In genomic region chr4:675980-676870, GRCh38 we compare ENCODE assay signal across 10 cellular contexts. TPM values are rescaled to one million over a fixed set of nuclear protein-coding genes. Genes with fewer than 3 reads are reported as not detected.
A peak's percentile ranks its signal among the peaks of the same experiment; 100 is the strongest.
DNase-seq lines count a peak whose midpoint lies in the region; ATAC-seq and TF ChIP-seq lines count a peak whose summit lies in the region.
"Had no signal": no experiment of that assay in that cellular context is flagged by ENCODE, and none has a peak within 500 bp of the region (broad histone marks: within the 10 kb centered on the region; RNA-seq: fewer than 3 reads in every experiment).

No MANE protein-coding gene starts in this region.

- peak overlapping the region; percentile 84 for H3K4me3 Mint-ChIP-seq in activated naive CD4-positive, alpha-beta T cell treated with anti-CD3 and anti-CD28 coated beads for 36 hours
- H3K4me3 Mint-ChIP-seq in activated T-helper 1 cell treated with anti-CD3 and anti-CD28 coated beads, Interleukin-12 subunit alpha, Interleukin-12 subunit beta, Interleukin-2, Interleukin-4 antibody, amounts not matched to agents 30 ng/mL and 10 ng/mL and 1 ng/mL, durations not matched to agents 14 hours and 24 hours and 36 hours: peak overlapping the region; percentile 88

- H3K36me3 ChIP-seq in spleen: peaks cover 0 to 20% (median 17%) of the 10 kb centered on the region in 6 donors

- no peaks in the 10 kb centered on the region for H3K27me3 ChIP-seq in spleen (replicated peaks in 1 of 7)

- no peak for TF ChIP-seq POLR2A in spleen (IDR thresholded peaks at IDR 0.05)

- peak overlapping the region in 1 of 8 donors; percentile 85 for H3K4me3 ChIP-seq in spleen

- CTCF ChIA-PET in activated naive CD4-positive, alpha-beta T cell treated with anti-CD3 and anti-CD28 coated beads for 36 hours (lab: Charles Lee): interaction anchor here (1.9 to 2.5 kb wide), 2 partner anchors 8 to 22 kb away, joined by 6 to 9 read pairs; no protein-coding TSS in a partner anchor

- no peak overlapping the region for H3K27ac Mint-ChIP-seq in activated naive CD4-positive, alpha-beta T cell treated with anti-CD3 and anti-CD28 coated beads for 36 hours
- H3K27ac Mint-ChIP-seq in activated T-helper 1 cell treated with anti-CD3 and anti-CD28 coated beads, Interleukin-12 subunit alpha, Interleukin-12 subunit beta, Interleukin-2, Interleukin-4 antibody, amounts not matched to agents 30 ng/mL and 10 ng/mL and 1 ng/mL, durations not matched to agents 14 hours and 24 hours and 36 hours: peak overlapping the region; percentile 23

- H3K4me1 ChIP-seq in spleen: peaks cover 24 to 60% (median 50%) of the 10 kb centered on the region in 6 donors

- WGBS in spleen, 5 donors: 63 to 79% (median 68%) methylated on average over 10 to 19 of the region's 19 CpGs

- peaks cover 14% of the 10 kb centered on the region for H3K36me3 Mint-ChIP-seq in activated naive CD4-positive, alpha-beta T cell treated with anti-CD3 and anti-CD28 coated beads for 36 hours (ENCODE audit: low read depth)
- H3K36me3 Mint-ChIP-seq in activated T-helper 1 cell treated with anti-CD3 and anti-CD28 coated beads, Interleukin-12 subunit alpha, Interleukin-12 subunit beta, Interleukin-2, Interleukin-4 antibody, amounts not matched to agents 30 ng/mL and 10 ng/mL and 1 ng/mL, durations not matched to agents 14 hours and 24 hours and 36 hours (ENCODE audit: low read depth): peaks cover 10% of the 10 kb centered on the region

- no peak for TF ChIP-seq CTCF in spleen (IDR thresholded peaks at IDR 0.05 in 8 of 11, conservative IDR thresholded peaks at IDR 0.05 in 3 of 11)

- H3K4me1 Mint-ChIP-seq in activated naive CD4-positive, alpha-beta T cell treated with anti-CD3 and anti-CD28 coated beads for 36 hours (ENCODE audit: low read depth): peaks cover 18% of the 10 kb centered on the region
- peaks cover 7% of the 10 kb centered on the region for H3K4me1 Mint-ChIP-seq in activated T-helper 1 cell treated with anti-CD3 and anti-CD28 coated beads, Interleukin-12 subunit alpha, Interleukin-12 subunit beta, Interleukin-2, Interleukin-4 antibody, amounts not matched to agents 30 ng/mL and 10 ng/mL and 1 ng/mL, durations not matched to agents 14 hours and 24 hours and 36 hours (ENCODE audit: low read depth)

- peak overlapping the region in 3 of 8 donors; percentile 21 to 98 (median 96) for H3K27ac ChIP-seq in spleen

- no peak for DNase-seq in activated naive CD4-positive, alpha-beta T cell treated with anti-CD3 and anti-CD28 coated beads for 36 hours
- DNase-seq in activated naive CD4-positive, alpha-beta T cell treated with anti-CD3 and anti-CD28 coated beads, Interleukin-2, amount 50 U/mL, for 16 hours: no peak
- no peak for DNase-seq in activated T-helper 1 cell treated with anti-CD3 and anti-CD28 coated beads, Interleukin-12 subunit alpha, Interleukin-12 subunit beta, Interleukin-2, Interleukin-4 antibody, amounts not matched to agents 30 ng/mL and 10 ng/mL and 1 ng/mL, durations not matched to agents 14 hours and 24 hours and 36 hours (ENCODE audit: low spot score)
- DNase-seq in spleen (peak; percentile 80), NCI-H1436 (lab: John Stamatoyannopoulos, UW) (no peak), DMS53 treated with DMSO at 0.1 percent for 48 hours (lab: John Stamatoyannopoulos, UW; ENCODE audit: unreplicated experiment) (no peak)
- no peak for DNase-seq in stimulated activated CD4-positive, alpha-beta T cell treated with anti-CD3 and anti-CD28 coated beads, Interleukin-12 subunit alpha, Interleukin-12 subunit beta, amount 100 ng/mL, for 4 hours
- DNase-seq: islet precursor cell had no signal

- H3K9me3 ChIP-seq in spleen: no peaks in the 10 kb centered on the region

- peak; percentile 28 for ATAC-seq in HG02759 (IDR thresholded peaks at IDR 0.05; ENCODE audit: unreplicated experiment)

- intact Hi-C loops in activated naive CD4-positive, alpha-beta T cell treated with anti-CD3 and anti-CD28 coated beads for 36 hours (cut with micrococcal nuclease): loop anchor here (2.0 to 10.0 kb wide), 2 partner anchors 341 to 433 kb away; partner anchors contain the start of gene ZNF141
- intact Hi-C loops in activated T-helper 1 cell treated with anti-CD3 and anti-CD28 coated beads, Interleukin-12 subunit alpha, Interleukin-12 subunit beta, Interleukin-2, Interleukin-4 antibody, amounts not matched to agents 30 ng/mL and 10 ng/mL and 1 ng/mL, durations not matched to agents 14 hours and 24 hours and 36 hours (cut with micrococcal nuclease): loop anchor here (2.0 kb wide), 1 partner anchor 105 kb away; no protein-coding TSS in a partner anchor
- intact Hi-C loops in spleen (cut with DNase I; ENCODE audit: low total_unique reads): no loop called here

- no peaks in the 10 kb centered on the region for H3K27me3 Mint-ChIP-seq in activated naive CD4-positive, alpha-beta T cell treated with anti-CD3 and anti-CD28 coated beads for 36 hours (ENCODE audit: low read depth)
- peaks cover 1% of the 10 kb centered on the region for H3K27me3 Mint-ChIP-seq in activated T-helper 1 cell treated with anti-CD3 and anti-CD28 coated beads, Interleukin-12 subunit alpha, Interleukin-12 subunit beta, Interleukin-2, Interleukin-4 antibody, amounts not matched to agents 30 ng/mL and 10 ng/mL and 1 ng/mL, durations not matched to agents 14 hours and 24 hours and 36 hours (ENCODE audit: insufficient read depth)

- H3K9me3 Mint-ChIP-seq in activated naive CD4-positive, alpha-beta T cell treated with anti-CD3 and anti-CD28 coated beads for 36 hours: no peaks in the 10 kb centered on the region
- H3K9me3 Mint-ChIP-seq in activated T-helper 1 cell treated with anti-CD3 and anti-CD28 coated beads, Interleukin-12 subunit alpha, Interleukin-12 subunit beta, Interleukin-2, Interleukin-4 antibody, amounts not matched to agents 30 ng/mL and 10 ng/mL and 1 ng/mL, durations not matched to agents 14 hours and 24 hours and 36 hours: no peaks in the 10 kb centered on the region

RNA-seq across cellular contexts. Expression of gene MYL5, which starts 1.9 kb away (rescaled TPM):
- 10 to 100 TPM; 12.0 to 12.9 TPM for total RNA-seq in activated naive CD4-positive, alpha-beta T cell treated with anti-CD3 and anti-CD28 coated beads for 36 hours
- total RNA-seq in activated T-helper 1 cell treated with anti-CD3 and anti-CD28 coated beads, Interleukin-12 subunit alpha, Interleukin-12 subunit beta, Interleukin-2, Interleukin-4 antibody, amounts not matched to agents 30 ng/mL and 10 ng/mL and 1 ng/mL, durations not matched to agents 14 hours and 24 hours and 36 hours: 29.7 and 35.0 TPM in 2 replicates
- 10 to 100 TPM in 6 of 7 donors, 1 to 10 TPM in 1; 9.2 to 28.2 (median 14.6) TPM for total RNA-seq in spleen
- 10 to 100 TPM; 18.9 to 32.6 (median 20.0) TPM for polyA plus RNA-seq in spleen

RNA-seq across cellular contexts. Expression of gene ATP5ME, which starts 2.1 kb away (rescaled TPM):
- total RNA-seq in activated naive CD4-positive, alpha-beta T cell treated with anti-CD3 and anti-CD28 coated beads for 36 hours: 100 to 1,000 TPM; 254 to 257 TPM
- total RNA-seq in activated T-helper 1 cell treated with anti-CD3 and anti-CD28 coated beads, Interleukin-12 subunit alpha, Interleukin-12 subunit beta, Interleukin-2, Interleukin-4 antibody, amounts not matched to agents 30 ng/mL and 10 ng/mL and 1 ng/mL, durations not matched to agents 14 hours and 24 hours and 36 hours: 217 and 224 TPM in 2 replicates
- 100 to 1,000 TPM in 4 of 7 donors, 10 to 100 TPM in 3; 51.7 to 187 (median 160) TPM for total RNA-seq in spleen
- polyA plus RNA-seq in spleen: 100 to 1,000 TPM; 444 to 497 (median 461) TPM

RNA-seq across cellular contexts. Expression of gene SLC49A3, which starts 12.7 kb away (rescaled TPM):
- not detected for total RNA-seq in activated naive CD4-positive, alpha-beta T cell treated with anti-CD3 and anti-CD28 coated beads for 36 hours
- total RNA-seq in activated T-helper 1 cell treated with anti-CD3 and anti-CD28 coated beads, Interleukin-12 subunit alpha, Interleukin-12 subunit beta, Interleukin-2, Interleukin-4 antibody, amounts not matched to agents 30 ng/mL and 10 ng/mL and 1 ng/mL, durations not matched to agents 14 hours and 24 hours and 36 hours: 0.81 and 0.88 TPM in 2 replicates
- 10 to 100 TPM; 11.2 to 28.8 (median 21.2) TPM for total RNA-seq in spleen
- polyA plus RNA-seq in spleen: 10 to 100 TPM in 2 of 3 donors, 1 to 10 TPM in 1; 5.6 to 19.3 (median 11.7) TPM
- total RNA-seq: M059J had no signal

RNA-seq across cellular contexts. Expression of gene PCGF3, which starts 29.4 kb away (rescaled TPM):
- 10 to 100 TPM; 24.7 to 25.9 TPM for total RNA-seq in activated naive CD4-positive, alpha-beta T cell treated with anti-CD3 and anti-CD28 coated beads for 36 hours
- total RNA-seq in activated T-helper 1 cell treated with anti-CD3 and anti-CD28 coated beads, Interleukin-12 subunit alpha, Interleukin-12 subunit beta, Interleukin-2, Interleukin-4 antibody, amounts not matched to agents 30 ng/mL and 10 ng/mL and 1 ng/mL, durations not matched to agents 14 hours and 24 hours and 36 hours: 30.4 and 31.0 TPM in 2 replicates
- total RNA-seq in spleen: 100 to 1,000 TPM in 1 of 7 donors, 10 to 100 TPM in 6; 52.0 to 102 (median 80.3) TPM
- polyA plus RNA-seq in spleen: 10 to 100 TPM; 29.7 to 84.2 (median 53.3) TPM

RNA-seq across cellular contexts. Expression of gene PDE6B, which starts 50.9 kb away (rescaled TPM):
- total RNA-seq in activated naive CD4-positive, alpha-beta T cell treated with anti-CD3 and anti-CD28 coated beads for 36 hours: 10 to 100 TPM; 17.4 to 18.1 TPM
- 9.8 and 10.1 TPM in 2 replicates for total RNA-seq in activated T-helper 1 cell treated with anti-CD3 and anti-CD28 coated beads, Interleukin-12 subunit alpha, Interleukin-12 subunit beta, Interleukin-2, Interleukin-4 antibody, amounts not matched to agents 30 ng/mL and 10 ng/mL and 1 ng/mL, durations not matched to agents 14 hours and 24 hours and 36 hours
- total RNA-seq in spleen: 10 to 100 TPM in 6 of 7 donors, 1 to 10 TPM in 1; 10.0 to 19.8 (median 15.8) TPM
- polyA plus RNA-seq in spleen: 1 to 10 TPM; 4.4 to 7.7 (median 6.1) TPM
- total RNA-seq: M059J had no signal
